Comparison of ENCODE assay signal across 1 cellular context in the genomic region with DNA sequence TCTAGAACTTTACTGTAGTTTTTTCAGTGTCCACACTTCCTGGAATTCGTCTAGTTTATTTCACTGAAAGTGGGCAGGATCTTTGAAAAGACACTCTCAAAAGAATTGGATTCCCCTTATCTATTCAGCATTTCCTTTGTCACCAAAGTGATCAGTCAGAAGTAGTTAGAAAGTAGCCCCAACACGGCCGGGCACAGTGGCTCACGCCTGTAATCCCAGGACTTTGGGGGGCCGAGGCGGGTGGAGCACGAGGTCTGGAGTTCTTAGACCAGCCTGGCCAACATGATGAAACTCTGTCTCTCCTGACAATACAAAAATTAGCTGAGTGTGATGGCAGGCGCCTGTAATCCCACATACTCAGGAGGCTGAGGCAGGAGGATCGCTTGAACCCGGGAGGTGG.
TF ChIP-seq lines count a peak whose summit lies in the region.

No MANE protein-coding gene starts in this region.

TF ChIP-seq in H1, 55 proteins besides CTCF, POLR2A, EP300 and RAD21:
- TF ChIP-seq RNF2 (IDR thresholded peaks at IDR 0.05; ENCODE audit: borderline replicate concordance, low read depth, low read length, missing control alignments, poor library complexity, severe bottlenecking) = no peak
- no peak for TF ChIP-seq SUZ12 (IDR thresholded peaks at IDR 0.05; ENCODE audit: low read length)
- no peak for TF ChIP-seq BRCA1 (IDR thresholded peaks at IDR 0.05; ENCODE audit: low read depth, low read length)
- no peak for TF ChIP-seq KDM5A (IDR thresholded peaks at IDR 0.05; ENCODE audit: low read length)
- TF ChIP-seq ASH2L (IDR thresholded peaks at IDR 0.05; ENCODE audit: low read length) = no peak
- no peak for TF ChIP-seq RXRA (IDR thresholded peaks at IDR 0.05; ENCODE audit: insufficient read depth, low read depth, low read length)
- TF ChIP-seq, protein P1, sequence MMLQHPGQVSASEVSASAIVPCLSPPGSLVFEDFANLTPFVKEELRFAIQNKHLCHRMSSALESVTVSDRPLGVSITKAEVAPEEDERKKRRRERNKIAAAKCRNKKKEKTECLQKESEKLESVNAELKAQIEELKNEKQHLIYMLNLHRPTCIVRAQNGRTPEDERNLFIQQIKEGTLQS (IDR thresholded peaks at IDR 0.05; ENCODE audit: insufficient read depth, low read depth, low read length) = no peak
- no peak for TF ChIP-seq GABPA (IDR thresholded peaks at IDR 0.05; ENCODE audit: borderline replicate concordance, insufficient read depth, low read length)
- no peak for TF ChIP-seq KDM4A (IDR thresholded peaks at IDR 0.05; ENCODE audit: low read depth, low read length, severe bottlenecking)
- no peak for TF ChIP-seq CBX8 (IDR thresholded peaks at IDR 0.05; ENCODE audit: borderline replicate concordance, low read depth, low read length)
- TF ChIP-seq ZNF274 (IDR thresholded peaks at IDR 0.05; ENCODE audit: borderline replicate concordance, extremely low read depth, low read length) = no peak
- no peak for TF ChIP-seq SP2 (IDR thresholded peaks at IDR 0.05; ENCODE audit: low read length)
- TF ChIP-seq MAFK (IDR thresholded peaks at IDR 0.05; ENCODE audit: low read depth, low read length) = no peak
- no peak for TF ChIP-seq YY1 (IDR thresholded peaks at IDR 0.05; ENCODE audit: low read depth, low read length)
- no peak for TF ChIP-seq CBX5 (IDR thresholded peaks at IDR 0.05; ENCODE audit: low read depth, low read length)
- TF ChIP-seq TEAD4 (IDR thresholded peaks at IDR 0.05; ENCODE audit: low read depth, low read length) = no peak
- TF ChIP-seq POU5F1 (IDR thresholded peaks at IDR 0.05; ENCODE audit: low read depth, low read length) = no peak
- TF ChIP-seq CHD2 (IDR thresholded peaks at IDR 0.05; ENCODE audit: low read length) = no peak
